8 cellular contexts compared by ENCODE assay signal in the genomic region with DNA sequence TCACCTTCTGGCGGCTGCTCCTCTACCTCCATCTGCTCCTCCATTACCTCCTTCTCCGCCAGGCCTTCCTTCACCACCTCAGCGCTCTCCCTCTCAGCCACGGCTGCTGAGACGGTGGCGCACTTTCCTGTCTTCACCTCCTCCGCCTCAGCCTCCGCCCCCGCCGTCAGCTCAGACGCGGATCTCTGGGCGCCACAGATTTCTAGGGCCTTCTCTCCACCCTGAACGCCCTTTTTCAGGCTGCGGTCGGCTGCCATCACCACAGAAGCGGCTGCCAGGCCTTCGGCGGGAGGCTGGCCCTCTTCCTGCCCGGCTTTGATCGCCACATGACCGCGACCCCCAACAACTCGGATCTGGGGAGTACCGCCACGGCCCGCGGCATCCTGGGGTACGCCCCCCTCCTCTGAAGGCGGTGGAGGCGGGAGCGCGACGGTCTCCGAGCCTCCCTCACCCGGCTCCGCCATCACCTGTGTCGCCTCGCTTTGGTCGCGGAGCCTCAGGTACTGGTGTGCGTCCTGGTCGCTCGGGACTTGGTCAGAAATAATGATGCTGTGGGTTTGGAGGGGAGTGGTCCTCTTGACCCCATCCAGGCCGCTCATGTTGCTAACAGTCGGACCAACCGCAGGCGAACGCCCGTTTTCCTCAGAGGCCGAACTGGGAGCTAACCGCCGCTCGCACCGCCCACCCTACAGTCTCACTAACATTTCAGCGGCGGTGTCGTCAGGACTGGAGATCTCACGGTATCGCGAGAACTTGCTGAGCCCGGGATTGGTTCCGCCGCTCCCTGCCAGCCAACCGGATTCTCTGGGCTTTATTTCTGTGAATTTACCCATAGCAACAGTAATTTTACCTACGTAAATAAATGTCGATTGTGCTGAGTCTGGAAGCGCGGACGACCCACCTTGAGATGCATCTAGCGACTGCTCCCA. TPM values are rescaled to one million over a fixed set of nuclear protein-coding genes. Genes with fewer than 3 reads are reported as not detected.
A peak's percentile ranks its signal among the peaks of the same experiment; 100 is the strongest.
DNase-seq lines count a peak whose midpoint lies in the region; ATAC-seq and TF ChIP-seq lines count a peak whose summit lies in the region.

A gene (minus strand): TSS at position 699 of the 929 bp plus-strand sequence. CDS start 100 bp downstream, at position 599.

- H3K36me3 Mint-ChIP-seq in WTC11 = peaks cover 23% of the 10 kb centered on the region

- ATAC-seq in GM18909 (IDR thresholded peaks at IDR 0.05; ENCODE audit: poor library complexity, unreplicated experiment) = peak; percentile 98
- peak; percentile 95 for ATAC-seq in HG03175 (IDR thresholded peaks at IDR 0.05; ENCODE audit: unreplicated experiment)
- ATAC-seq in WTC11 = peak; percentile 97

- H3K4me1 ChIP-seq in smooth muscle cell (ENCODE audit: low read depth) = peaks cover 38% of the 10 kb centered on the region

- H3K4me3 Mint-ChIP-seq in WTC11 = peak within 1 kb of the TSS; percentile 96

- H3K4me2 ChIP-seq in smooth muscle cell = peak within 1 kb of the TSS; percentile 97

- H3K27me3 ChIP-seq in smooth muscle cell (ENCODE audit: low read depth) = no peaks in the 10 kb centered on the region

- H3F3A ChIP-seq in smooth muscle cell (ENCODE audit: low read depth) = no peaks in the 10 kb centered on the region

- WGBS in smooth muscle cell (ENCODE audit: low lambda C conversion rate) = 1% methylated on average over 71 of the region's 71 CpGs

- DNase-seq in AG08395 (ENCODE audit: low spot score) (peak; percentile 96), NCI-H226 (peak; percentile 95), WTC11 (ENCODE audit: low spot score) (peak; percentile 95), cardiac fibroblast (ENCODE audit: low read depth in 2 of 2) (peak; percentile 98), iPS-NIHi7 (ENCODE audit: extremely low spot score) (peak; percentile 93), smooth muscle cell (lab: John Stamatoyannopoulos, UW; ENCODE audit: unreplicated experiment) (peak; percentile 70)

- H3K27ac ChIP-seq in smooth muscle cell (ENCODE audit: low read depth) = peak within 1 kb of the TSS; percentile 95

- TF ChIP-seq CTCF in WTC11 (IDR thresholded peaks at IDR 0.05) = no peak
- no peak for TF ChIP-seq CTCF in cardiac fibroblast (IDR thresholded peaks at IDR 0.05; ENCODE audit: low read depth, low read length)
- no peak for TF ChIP-seq CTCF in smooth muscle cell (IDR thresholded peaks at IDR 0.05; ENCODE audit: borderline replicate concordance, insufficient read depth, poor library complexity, severe bottlenecking)

- no peaks in the 10 kb centered on the region for H3K27me3 Mint-ChIP-seq in WTC11 (ENCODE audit: low read depth)

- H3K9me3 ChIP-seq in smooth muscle cell (replicated peaks; ENCODE audit: low read depth) = no peaks in the 10 kb centered on the region

- peaks cover 55% of the 10 kb centered on the region for H3K4me1 Mint-ChIP-seq in WTC11

- H3K9me3 Mint-ChIP-seq in WTC11 = no peaks in the 10 kb centered on the region

- H3K79me2 ChIP-seq in smooth muscle cell (ENCODE audit: low read depth) = peaks cover 52% of the 10 kb centered on the region

- CTCF ChIA-PET in WTC11 (lab: Charles Lee) = interaction anchor here (0.6 to 5.1 kb wide), 9 partner anchors 8 to 255 kb away, joined by 3 to 38 read pairs (median 4); a partner anchor contains a TSS

- peak within 1 kb of the TSS; percentile 100 for H3K27ac Mint-ChIP-seq in WTC11

- H3K9ac ChIP-seq in smooth muscle cell (ENCODE audit: low read depth) = peak within 1 kb of the TSS; percentile 98

- POLR2A ChIA-PET in WTC11 (lab: Charles Lee) = interaction anchor here (0.6 to 3.1 kb wide), 10 partner anchors 8 to 500 kb away, joined by 3 to 15 read pairs (median 4); a partner anchor contains a TSS

- peaks cover 45% of the 10 kb centered on the region for H4K20me1 ChIP-seq in smooth muscle cell (ENCODE audit: low read depth)

- H2AFZ ChIP-seq in smooth muscle cell (ENCODE audit: low read depth) = peak within 1 kb of the TSS; percentile 98

- peak within 1 kb of the TSS; percentile 61 to 93 for H3K4me3 ChIP-seq in cardiac fibroblast (replicated peaks in 1 of 2; ENCODE audit: low read depth in 2 of 2, low read length in 2 of 2)
- H3K4me3 ChIP-seq in smooth muscle cell = peak within 1 kb of the TSS; percentile 97

- no peaks in the 10 kb centered on the region for H3K36me3 ChIP-seq in smooth muscle cell (ENCODE audit: low read depth)

TF ChIP-seq in WTC11, 78 proteins besides CTCF, POLR2A, EP300 and RAD21 (continues in another document):
- TF ChIP-seq, protein P1, sequence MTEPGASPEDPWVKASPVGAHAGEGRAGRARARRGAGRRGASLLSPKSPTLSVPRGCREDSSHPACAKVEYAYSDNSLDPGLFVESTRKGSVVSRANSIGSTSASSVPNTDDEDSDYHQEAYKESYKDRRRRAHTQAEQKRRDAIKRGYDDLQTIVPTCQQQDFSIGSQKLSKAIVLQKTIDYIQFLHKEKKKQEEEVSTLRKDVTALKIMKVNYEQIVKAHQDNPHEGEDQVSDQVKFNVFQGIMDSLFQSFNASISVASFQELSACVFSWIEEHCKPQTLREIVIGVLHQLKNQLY (CRISPR knock-in tag; IDR thresholded peaks at IDR 0.05) = no peak
- TF ChIP-seq ZNF138 (CRISPR knock-in tag; conservative IDR thresholded peaks at IDR 0.05) (peak; percentile 69; the same call in 1 of the 2 replicates), ESRRA (CRISPR knock-in tag; IDR thresholded peaks at IDR 0.05; ENCODE audit: borderline replicate concordance) (0 out of 2 replicates have a peak, but pooled peaks have one; percentile 50), NR2C2 (CRISPR knock-in tag; IDR thresholded peaks at IDR 0.05) (no peak), NFE2L1 (CRISPR knock-in tag; IDR thresholded peaks at IDR 0.05) (peak; percentile 43; the same call in 1 of the 2 replicates)
- TF ChIP-seq, protein P2, sequence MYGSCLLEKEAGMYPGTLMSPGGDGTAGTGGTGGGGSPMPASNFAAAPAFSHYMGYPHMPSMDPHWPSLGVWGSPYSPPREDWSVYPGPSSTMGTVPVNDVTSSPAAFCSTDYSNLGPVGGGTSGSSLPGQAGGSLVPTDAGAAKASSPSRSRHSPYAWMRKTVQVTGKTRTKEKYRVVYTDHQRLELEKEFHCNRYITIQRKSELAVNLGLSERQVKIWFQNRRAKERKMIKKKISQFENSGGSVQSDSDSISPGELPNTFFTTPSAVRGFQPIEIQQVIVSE (CRISPR knock-in tag; IDR thresholded peaks at IDR 0.05; ENCODE audit: borderline replicate concordance) = no peak
- TF ChIP-seq, protein P3, sequence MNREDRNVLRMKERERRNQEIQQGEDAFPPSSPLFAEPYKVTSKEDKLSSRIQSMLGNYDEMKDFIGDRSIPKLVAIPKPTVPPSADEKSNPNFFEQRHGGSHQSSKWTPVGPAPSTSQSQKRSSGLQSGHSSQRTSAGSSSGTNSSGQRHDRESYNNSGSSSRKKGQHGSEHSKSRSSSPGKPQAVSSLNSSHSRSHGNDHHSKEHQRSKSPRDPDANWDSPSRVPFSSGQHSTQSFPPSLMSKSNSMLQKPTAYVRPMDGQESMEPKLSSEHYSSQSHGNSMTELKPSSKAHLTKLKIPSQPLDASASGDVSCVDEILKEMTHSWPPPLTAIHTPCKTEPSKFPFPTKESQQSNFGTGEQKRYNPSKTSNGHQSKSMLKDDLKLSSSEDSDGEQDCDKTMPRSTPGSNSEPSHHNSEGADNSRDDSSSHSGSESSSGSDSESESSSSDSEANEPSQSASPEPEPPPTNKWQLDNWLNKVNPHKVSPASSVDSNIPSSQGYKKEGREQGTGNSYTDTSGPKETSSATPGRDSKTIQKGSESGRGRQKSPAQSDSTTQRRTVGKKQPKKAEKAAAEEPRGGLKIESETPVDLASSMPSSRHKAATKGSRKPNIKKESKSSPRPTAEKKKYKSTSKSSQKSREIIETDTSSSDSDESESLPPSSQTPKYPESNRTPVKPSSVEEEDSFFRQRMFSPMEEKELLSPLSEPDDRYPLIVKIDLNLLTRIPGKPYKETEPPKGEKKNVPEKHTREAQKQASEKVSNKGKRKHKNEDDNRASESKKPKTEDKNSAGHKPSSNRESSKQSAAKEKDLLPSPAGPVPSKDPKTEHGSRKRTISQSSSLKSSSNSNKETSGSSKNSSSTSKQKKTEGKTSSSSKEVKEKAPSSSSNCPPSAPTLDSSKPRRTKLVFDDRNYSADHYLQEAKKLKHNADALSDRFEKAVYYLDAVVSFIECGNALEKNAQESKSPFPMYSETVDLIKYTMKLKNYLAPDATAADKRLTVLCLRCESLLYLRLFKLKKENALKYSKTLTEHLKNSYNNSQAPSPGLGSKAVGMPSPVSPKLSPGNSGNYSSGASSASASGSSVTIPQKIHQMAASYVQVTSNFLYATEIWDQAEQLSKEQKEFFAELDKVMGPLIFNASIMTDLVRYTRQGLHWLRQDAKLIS (CRISPR knock-in tag; IDR thresholded peaks at IDR 0.05; ENCODE audit: borderline replicate concordance) = peak; percentile 92
- TF ChIP-seq, protein P4, sequence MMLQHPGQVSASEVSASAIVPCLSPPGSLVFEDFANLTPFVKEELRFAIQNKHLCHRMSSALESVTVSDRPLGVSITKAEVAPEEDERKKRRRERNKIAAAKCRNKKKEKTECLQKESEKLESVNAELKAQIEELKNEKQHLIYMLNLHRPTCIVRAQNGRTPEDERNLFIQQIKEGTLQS (CRISPR knock-in tag; conservative IDR thresholded peaks at IDR 0.05) = no peak
- TF ChIP-seq, protein P5, sequence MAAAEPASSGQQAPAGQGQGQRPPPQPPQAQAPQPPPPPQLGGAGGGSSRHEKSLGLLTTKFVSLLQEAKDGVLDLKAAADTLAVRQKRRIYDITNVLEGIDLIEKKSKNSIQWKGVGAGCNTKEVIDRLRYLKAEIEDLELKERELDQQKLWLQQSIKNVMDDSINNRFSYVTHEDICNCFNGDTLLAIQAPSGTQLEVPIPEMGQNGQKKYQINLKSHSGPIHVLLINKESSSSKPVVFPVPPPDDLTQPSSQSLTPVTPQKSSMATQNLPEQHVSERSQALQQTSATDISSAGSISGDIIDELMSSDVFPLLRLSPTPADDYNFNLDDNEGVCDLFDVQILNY (CRISPR knock-in tag; IDR thresholded peaks at IDR 0.05) = peak; percentile 71; the same call in 1 of the 2 replicates

RNA-seq across cellular contexts. Expression of the gene that starts here (rescaled TPM):
- total RNA-seq in WTC11 (2021) = 62.4 to 68.6 TPM (median 64.3 TPM) in 3 replicates
- 45.0 and 51.4 TPM in 2 replicates for total RNA-seq in smooth muscle cell
- 17.2 and 17.9 TPM in 2 replicates for polyA plus RNA-seq in smooth muscle cell

Comparison
In these comparisons a context has a peak if more than half of its experiments do, and no peak if none do; other contexts are left out.
1. Peak in every context shown above with its lines: DNase-seq, ATAC-seq, H3K4me3 ChIP-seq and H3K27ac ChIP-seq.